In genomic region chr6:22519237-22519636, GRCh38 we compare ENCODE assay signal across 22 cellular contexts. TPM values are rescaled to one million over a fixed set of nuclear protein-coding genes. Genes with fewer than 3 reads are reported as not detected.
"Had no signal": no experiment of that assay in that cellular context is flagged by ENCODE, and none has a peak within 500 bp of the region (broad histone marks: within the 10 kb centered on the region; RNA-seq: fewer than 3 reads in every experiment).

No MANE protein-coding gene starts in this region.

- H3K27me3 Mint-ChIP-seq: activated naive CD4-positive, alpha-beta T cell treated with anti-CD3 and anti-CD28 coated beads, Interleukin-2, amount 10 ng/mL, durations not matched to agents 7 days and 5 days; dendritic cell treated with granulocyte-macrophage colony-stimulating factor and Interleukin-4, amounts not matched to agents 40 ng/mL and 50 ng/mL, for 4 days had no signal

- H3K4me3 ChIP-seq: breast epithelium, esophagus squamous epithelium, left ventricle myocardium inferior, lung, psoas muscle, spleen, transverse colon had no signal

- H2AFZ ChIP-seq: parathyroid adenoma had no signal

- H3K79me2 ChIP-seq: parathyroid adenoma had no signal

- H3K9me3 ChIP-seq: breast epithelium, esophagus squamous epithelium, left ventricle myocardium inferior, psoas muscle, spleen, transverse colon had no signal

- ATAC-seq: activated CD4-positive, CD25-positive, alpha-beta regulatory T cell treated with anti-CD3 and anti-CD28 coated beads, Interleukin-2, amount 50 U/mL, for 24 hours; psoas muscle had no signal

- H3K4me1 ChIP-seq: breast epithelium, esophagus squamous epithelium, left ventricle myocardium inferior, parathyroid adenoma, psoas muscle, spleen, transverse colon had no signal

- H3K27ac ChIP-seq: breast epithelium, esophagus squamous epithelium, left ventricle myocardium inferior, parathyroid adenoma, psoas muscle, spleen, transverse colon had no signal

- DNase-seq: activated CD4-positive, alpha-beta T cell treated with anti-CD3 and anti-CD28 coated beads for 48 hours; activated CD4-positive, alpha-beta T cell treated with anti-CD3 and anti-CD28 coated beads, Interleukin-2, amount 50 U/mL, for 48 hours; activated CD8-positive, alpha-beta memory T cell treated with anti-CD3 and anti-CD28 coated beads for 24 hours; activated effector memory CD4-positive, alpha-beta T cell treated with Interleukin-2 at 50 U/mL for 16 hours; activated naive CD4-positive, alpha-beta T cell treated with anti-CD3 and anti-CD28 coated beads, Interleukin-2, amount 10 ng/mL, durations not matched to agents 7 days and 5 days; amygdala; central memory CD4-positive, alpha-beta T cell; esophagus squamous epithelium; islet precursor cell; left ventricle myocardium inferior; naive B cell; nucleus accumbens; psoas muscle; spleen; stimulated activated naive CD4-positive, alpha-beta T cell treated with Interleukin-2 at 50 U/mL for 16 hours; transverse colon had no signal

- H3K4me1 Mint-ChIP-seq: activated naive CD4-positive, alpha-beta T cell treated with anti-CD3 and anti-CD28 coated beads, Interleukin-2, amount 10 ng/mL, durations not matched to agents 7 days and 5 days; naive B cell had no signal

- H3K36me3 ChIP-seq: breast epithelium, esophagus squamous epithelium, left ventricle myocardium inferior, spleen, transverse colon had no signal

- H3K9me3 Mint-ChIP-seq: dendritic cell treated with granulocyte-macrophage colony-stimulating factor and Interleukin-4, amounts not matched to agents 40 ng/mL and 50 ng/mL, for 4 days; naive B cell had no signal

- H3K27ac Mint-ChIP-seq: activated naive CD4-positive, alpha-beta T cell treated with anti-CD3 and anti-CD28 coated beads, Interleukin-2, amount 10 ng/mL, durations not matched to agents 7 days and 5 days; dendritic cell treated with granulocyte-macrophage colony-stimulating factor and Interleukin-4, amounts not matched to agents 40 ng/mL and 50 ng/mL, for 4 days; naive B cell had no signal

- H3K4me3 Mint-ChIP-seq: activated naive CD4-positive, alpha-beta T cell treated with anti-CD3 and anti-CD28 coated beads, Interleukin-2, amount 10 ng/mL, durations not matched to agents 7 days and 5 days; dendritic cell treated with granulocyte-macrophage colony-stimulating factor and Interleukin-4, amounts not matched to agents 40 ng/mL and 50 ng/mL, for 4 days; naive B cell had no signal

- H3K36me3 Mint-ChIP-seq: activated naive CD4-positive, alpha-beta T cell treated with anti-CD3 and anti-CD28 coated beads, Interleukin-2, amount 10 ng/mL, durations not matched to agents 7 days and 5 days; naive B cell had no signal

- H3K27me3 ChIP-seq: breast epithelium, esophagus squamous epithelium, spleen, transverse colon had no signal

RNA-seq across cellular contexts. Expression of gene HDGFL1, which starts 50.1 kb away (rescaled TPM):
- total RNA-seq: breast epithelium; esophagus squamous epithelium; left ventricle myocardium inferior; lung; psoas muscle; spleen; T-helper 1 cell treated with Interleukin-12 subunit alpha and Interleukin-12 subunit beta and Interleukin-4 antibody, amounts not matched to agents 30 ng/mL and 1 ng/mL, for 36 hours; transverse colon had no signal
